ENCODE assay signal across 13 cellular contexts in genomic region chr7:16929146-16929762, GRCh38. TPM values are rescaled to one million over a fixed set of nuclear protein-coding genes. Genes with fewer than 3 reads are reported as not detected.
DNase-seq lines count a peak whose midpoint lies in the region; ATAC-seq and TF ChIP-seq lines count a peak whose summit lies in the region.
"Had no signal": no experiment of that assay in that cellular context is flagged by ENCODE, and none has a peak within 500 bp of the region (broad histone marks: within the 10 kb centered on the region; RNA-seq: fewer than 3 reads in every experiment).

No MANE protein-coding gene starts in this region.

- TF ChIP-seq CTCF in OCI-LY1 (IDR thresholded peaks at IDR 0.05; ENCODE audit: low read length) (no peak), esophagus muscularis mucosa (IDR thresholded peaks at IDR 0.05) (no peak)

- H3K27ac ChIP-seq in OCI-LY1 (ENCODE audit: low read depth, low read length, poor library complexity, severe bottlenecking): peak overlapping the region; percentile 48
- H3K27ac ChIP-seq in esophagus muscularis mucosa (replicated peaks in 1 of 4): no peak overlapping the region
- H3K27ac ChIP-seq: body of pancreas had no signal

- DNase-seq in CD1c-positive myeloid dendritic cell (ENCODE audit: extremely low spot score) (peak; percentile 72), esophagus muscularis mucosa (ENCODE audit: extremely low spot score) (no peak), superior temporal gyrus (ENCODE audit: extremely low spot score) (no peak), left cardiac atrium (no peak), H4 (ENCODE audit: low spot score) (no peak)
- DNase-seq: activated CD4-positive, alpha-beta T cell treated with anti-CD3 and anti-CD28 coated beads for 1 hour; body of pancreas; foreskin melanocyte; NCI-H446 had no signal

- no peak overlapping the region for H2AFZ ChIP-seq in OCI-LY1 (ENCODE audit: low read length)

- H3F3A ChIP-seq in OCI-LY1 (ENCODE audit: insufficient read depth, low read length): no peaks in the 10 kb centered on the region

- no peaks in the 10 kb centered on the region for H4K20me1 ChIP-seq in OCI-LY1 (ENCODE audit: insufficient read depth, low read length)

- H3K4me1 ChIP-seq in OCI-LY1 (ENCODE audit: insufficient read depth, low read length, severe bottlenecking) (peaks cover 51% of the 10 kb centered on the region), esophagus muscularis mucosa (no peaks in the 10 kb centered on the region)

- H3K9me2 ChIP-seq in OCI-LY1 (ENCODE audit: low read depth, low read length): no peaks in the 10 kb centered on the region

- H3K27me3 ChIP-seq in OCI-LY1 (ENCODE audit: insufficient read depth, low read length): no peaks in the 10 kb centered on the region
- no peaks in the 10 kb centered on the region for H3K27me3 ChIP-seq in esophagus muscularis mucosa
- H3K27me3 ChIP-seq: body of pancreas had no signal

- TF ChIP-seq POLR2A in esophagus muscularis mucosa (IDR thresholded peaks at IDR 0.05; ENCODE audit: low read depth): no peak

- TF ChIP-seq EP300 in esophagus muscularis mucosa (IDR thresholded peaks at IDR 0.05): no peak

- H3K36me3 ChIP-seq in OCI-LY1 (ENCODE audit: insufficient read depth, low read length) (no peaks in the 10 kb centered on the region), esophagus muscularis mucosa (no peaks in the 10 kb centered on the region)

- 63% methylated on average over 1 of the region's 1 CpG for WGBS in esophagus muscularis mucosa

- peak overlapping the region; percentile 5; the same call in 1 of the 2 replicates for H3K4me2 ChIP-seq in OCI-LY1 (ENCODE audit: low read length)

- no peak overlapping the region for H3K9ac ChIP-seq in OCI-LY1 (ENCODE audit: low read length)

- H3K79me2 ChIP-seq in OCI-LY1 (ENCODE audit: insufficient read depth, low read length): no peaks in the 10 kb centered on the region

- intact Hi-C loops in esophagus muscularis mucosa (cut with DNase I) (no loop called here), left cardiac atrium (cut with DNase I) (no loop called here)

- H3K9me3 ChIP-seq in OCI-LY1 (ENCODE audit: low read length) (0 out of 2 replicates have a peak, but pooled peaks cover 7% of the 10 kb centered on the region), esophagus muscularis mucosa (no peaks in the 10 kb centered on the region)
- H3K9me3 ChIP-seq: body of pancreas had no signal

- ATAC-seq in GM19455 (IDR thresholded peaks at IDR 0.05; ENCODE audit: unreplicated experiment) (peak; percentile 67), HG03066 (IDR thresholded peaks at IDR 0.05; ENCODE audit: low read depth, unreplicated experiment) (peak; percentile 68), left cardiac atrium (no peak)
- ATAC-seq: body of pancreas, HCT116 had no signal

- H3K4me3 ChIP-seq in OCI-LY1 (ENCODE audit: low read depth, low read length, poor library complexity, severe bottlenecking) (no peak overlapping the region), esophagus muscularis mucosa (no peak overlapping the region)
- H3K4me3 ChIP-seq: body of pancreas had no signal

RNA-seq across cellular contexts. Expression of gene AGR3, which starts 47.5 kb away (rescaled TPM):
- under 1 TPM in 1 of 4 donors, not detected in 3; 0.45 TPM for total RNA-seq in esophagus muscularis mucosa
- not detected for total RNA-seq in left cardiac atrium
- total RNA-seq in H4 (2014; rRNA removed; shearing (Covaris generic)): not detected in 2 replicates

Comparison
In these comparisons a context has a peak if more than half of its experiments do, and no peak if none do; other contexts are left out.
1. ATAC-seq: peak in GM19455 (single experiment) and HG03066 (single experiment); none in left cardiac atrium (0 of 2).